In genomic region chr1:156664949-156665411, GRCh38 we compare ENCODE assay signal across 9 cellular contexts. TPM values are rescaled to one million over a fixed set of nuclear protein-coding genes. Genes with fewer than 3 reads are reported as not detected.
DNase-seq lines count a peak whose midpoint lies in the region; ATAC-seq and TF ChIP-seq lines count a peak whose summit lies in the region.
"Had no signal": no experiment of that assay in that cellular context is flagged by ENCODE, and none has a peak within 500 bp of the region (broad histone marks: within the 10 kb centered on the region; RNA-seq: fewer than 3 reads in every experiment).

No MANE protein-coding gene starts in this region.

- intact Hi-C loops in cardiac septum (cut with DNase I), result loop anchor here (2.0 to 10.0 kb wide), 2 partner anchors 164 to 540 kb away; partner anchors contain the start of gene MEF2D
- intact Hi-C loops in sigmoid colon (cut with DNase I), result no loop called here

- TF ChIP-seq CTCF in GM10248 (IDR thresholded peaks at IDR 0.05; ENCODE audit: control extremely low read depth, extremely low read depth, low read depth, missing control alignments) (no peak), sigmoid colon (IDR thresholded peaks at IDR 0.05) (no peak)

- no peak for TF ChIP-seq POLR2A in sigmoid colon (IDR thresholded peaks at IDR 0.05)

- no peak for TF ChIP-seq EP300 in sigmoid colon (IDR thresholded peaks at IDR 0.05)

- peak overlapping the region in 1 of 4 donors; percentile 5 for H3K4me3 ChIP-seq in sigmoid colon

- H3K4me1 ChIP-seq in sigmoid colon, result peaks cover 0 to 99% (median 91%) of the 10 kb centered on the region in 4 donors

- DNase-seq in GM10248 (ENCODE audit: extremely low spot score) (peak; percentile 73), NOMO-1 treated with dmso at 0.1 percent for 144 hours (lab: John Stamatoyannopoulos, UW; ENCODE audit: unreplicated experiment) (peak; percentile 36), cardiac septum (ENCODE audit: low spot score) (peak; percentile 90), sigmoid colon (no peak), globus pallidus (ENCODE audit: low spot score) (no peak)

- CTCF ChIA-PET in GM10248 (lab: Yijun Ruan, JAX), result interaction anchor here (1.2 to 14.2 kb wide), 9 partner anchors 15 to 279 kb away, joined by 3 to 431 read pairs (median 7); partner anchors contain the start of genes CRABP2, NES and NTRK1

- H3K36me3 ChIP-seq in sigmoid colon, result no peaks in the 10 kb centered on the region

- peak overlapping the region; percentile 77 to 86 (median 80) for H3K27ac ChIP-seq in sigmoid colon

- ATAC-seq in GM21619 (IDR thresholded peaks at IDR 0.05; ENCODE audit: unreplicated experiment) (no peak), esophagus mucosa (no peak), HG03520 (IDR thresholded peaks at IDR 0.05; ENCODE audit: unreplicated experiment) (no peak)

- no peaks in the 10 kb centered on the region for H3K9me3 ChIP-seq in sigmoid colon

- POLR2A ChIA-PET in GM10248 (lab: Yijun Ruan, JAX), result no interaction called here

- 6 to 21% methylated on average over 12 of the region's 12 CpGs for WGBS in sigmoid colon, 2 donors

- no peaks in the 10 kb centered on the region for H3K27me3 ChIP-seq in sigmoid colon

RNA-seq across cellular contexts. Expression of gene NES, which starts 12.2 kb away (rescaled TPM):
- 699 TPM for total RNA-seq in cardiac septum
- 10 to 100 TPM in 2 of 4 donors, 1 to 10 TPM in 2; 7.1 to 21.0 (median 10.4) TPM for total RNA-seq in sigmoid colon
- polyA plus RNA-seq in sigmoid colon, result 1 to 10 TPM in 2 of 3 donors, under 1 TPM in 1; 0.60 to 6.9 (median 1.8) TPM
- total RNA-seq in esophagus mucosa, result 3.0 TPM
- polyA plus RNA-seq: keratinocyte had no signal

RNA-seq across cellular contexts. Expression of gene BCAN, which starts 23.1 kb away (rescaled TPM):
- total RNA-seq in cardiac septum, result 0.16 TPM
- 1 to 10 TPM in 3 of 4 donors, not detected in 1; 2.0 to 2.9 (median 2.3) TPM for total RNA-seq in sigmoid colon
- polyA plus RNA-seq in sigmoid colon, result under 1 TPM in 1 of 3 donors, not detected in 2; 0.12 TPM
- not detected for total RNA-seq in esophagus mucosa
- polyA plus RNA-seq: keratinocyte had no signal

RNA-seq across cellular contexts. Expression of gene CRABP2, which starts 40.4 kb away (rescaled TPM):
- 3.7 TPM for total RNA-seq in cardiac septum
- total RNA-seq in sigmoid colon, result 1 to 10 TPM; 3.1 to 7.8 (median 5.4) TPM
- 1 to 10 TPM in 1 of 3 donors, not detected in 2; 4.9 TPM for polyA plus RNA-seq in sigmoid colon
- total RNA-seq in esophagus mucosa, result 1,373 TPM

RNA-seq across cellular contexts. Expression of gene HAPLN2, which starts 45.8 kb away (rescaled TPM):
- total RNA-seq in cardiac septum, result 0.43 TPM
- 1 to 10 TPM in 1 of 4 donors, under 1 TPM in 1, not detected in 2; 0.71 to 1.2 TPM for total RNA-seq in sigmoid colon
- under 1 TPM in 1 of 3 donors, not detected in 2; 0.10 TPM for polyA plus RNA-seq in sigmoid colon
- not detected for total RNA-seq in esophagus mucosa
- polyA plus RNA-seq: keratinocyte had no signal

Comparison
In these comparisons a context has a peak if more than half of its experiments do, and no peak if none do; other contexts are left out.
1. DNase-seq: peak in GM10248 (single experiment), NOMO-1 treated with dmso at 0.1 percent for 144 hours (single experiment) and cardiac septum (single experiment); none in sigmoid colon (single experiment) and globus pallidus (single experiment).
2. RNA of gene NES, which starts 12.2 kb away (total RNA-seq): 699 TPM in cardiac septum (single experiment); 7.1 to 21.0 TPM in sigmoid colon and 3.0 TPM in esophagus mucosa (single experiment); every median in the first group is over 10 times any median in the second.
3. RNA of gene CRABP2, which starts 40.4 kb away (total RNA-seq): 1,373 TPM in esophagus mucosa (single experiment); 3.1 to 7.8 TPM in sigmoid colon and 3.7 TPM in cardiac septum (single experiment); every median in the first group is over 100 times any median in the second.